In genomic region chr6:32953775-32954174, GRCh38 we compare ENCODE assay signal across 1 cellular context.
TF ChIP-seq lines count a peak whose summit lies in the region.

No MANE protein-coding gene starts in this region.

TF ChIP-seq in HepG2, 621 proteins besides CTCF, POLR2A, EP300 and RAD21:
- TF ChIP-seq SMAD1 (CRISPR knock-in tag; IDR thresholded peaks at IDR 0.05; ENCODE audit: borderline replicate concordance, low read depth): no peak
- no peak for TF ChIP-seq PREB (CRISPR knock-in tag; IDR thresholded peaks at IDR 0.05)
- TF ChIP-seq SP5 (CRISPR knock-in tag; IDR thresholded peaks at IDR 0.05; ENCODE audit: borderline replicate concordance, low read depth): no peak
TF ChIP-seq in HepG2: peak in this region for 0.
